In the genomic region with DNA sequence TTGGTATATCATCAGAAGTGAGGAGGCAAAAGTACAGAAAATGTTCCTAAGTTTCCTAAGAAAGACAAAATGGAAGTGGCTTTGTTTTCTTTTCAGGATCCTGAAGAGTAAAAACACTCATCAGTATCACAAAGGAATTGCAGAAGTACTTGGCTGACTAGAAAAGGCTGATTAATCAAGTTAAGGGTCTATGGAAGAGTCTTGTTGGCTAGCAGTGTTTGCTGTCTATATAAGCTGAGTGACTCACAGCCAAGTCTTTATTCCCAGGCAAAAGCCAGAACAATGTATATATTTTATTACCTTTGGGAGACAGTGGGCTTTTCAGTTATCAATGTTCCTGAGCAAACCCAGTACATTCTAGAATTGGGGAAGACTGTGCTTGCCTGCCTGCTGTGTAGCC, we compare ENCODE assay signal across 15 cellular contexts.
"Had no signal": no experiment of that assay in that cellular context is flagged by ENCODE, and none has a peak within 500 bp of the region (broad histone marks: within the 10 kb centered on the region; RNA-seq: fewer than 3 reads in every experiment).

No MANE protein-coding gene starts in this region.

- H3K4me1 ChIP-seq: esophagus squamous epithelium, upper lobe of right lung had no signal

- H3K27ac ChIP-seq: esophagus squamous epithelium, thoracic aorta, upper lobe of right lung, WERI-Rb-1 had no signal

- H3K27me3 ChIP-seq: esophagus squamous epithelium, upper lobe of right lung had no signal

- DNase-seq: activated CD4-positive, alpha-beta memory T cell treated with anti-CD3 and anti-CD28 coated beads, Interleukin-2, amount 10 ng/mL, durations not matched to agents 7 days and 5 days; activated CD4-positive, alpha-beta T cell treated with anti-CD3 and anti-CD28 coated beads for 36 hours; activated effector memory CD4-positive, alpha-beta T cell treated with Interleukin-2 at 50 U/mL for 16 hours; activated T-cell treated with anti-CD3 and anti-CD28 coated beads, Interleukin-2, amount 50 U/mL, for 4 hours; amniotic stem cell; cortex of kidney; effector CD4-positive, alpha-beta T cell; esophagus squamous epithelium; hippocampal formation; kidney; mesenchymal stem cell; naive thymus-derived CD8-positive, alpha-beta T cell; upper lobe of right lung; WERI-Rb-1 had no signal

- H3K4me3 ChIP-seq: esophagus squamous epithelium, thoracic aorta, upper lobe of right lung had no signal

- H3K9me3 ChIP-seq: thoracic aorta, upper lobe of right lung had no signal

- H3K36me3 ChIP-seq: esophagus squamous epithelium, thoracic aorta, upper lobe of right lung, WERI-Rb-1 had no signal
